ENCODE assay signal across 2 cellular contexts in the genomic region with DNA sequence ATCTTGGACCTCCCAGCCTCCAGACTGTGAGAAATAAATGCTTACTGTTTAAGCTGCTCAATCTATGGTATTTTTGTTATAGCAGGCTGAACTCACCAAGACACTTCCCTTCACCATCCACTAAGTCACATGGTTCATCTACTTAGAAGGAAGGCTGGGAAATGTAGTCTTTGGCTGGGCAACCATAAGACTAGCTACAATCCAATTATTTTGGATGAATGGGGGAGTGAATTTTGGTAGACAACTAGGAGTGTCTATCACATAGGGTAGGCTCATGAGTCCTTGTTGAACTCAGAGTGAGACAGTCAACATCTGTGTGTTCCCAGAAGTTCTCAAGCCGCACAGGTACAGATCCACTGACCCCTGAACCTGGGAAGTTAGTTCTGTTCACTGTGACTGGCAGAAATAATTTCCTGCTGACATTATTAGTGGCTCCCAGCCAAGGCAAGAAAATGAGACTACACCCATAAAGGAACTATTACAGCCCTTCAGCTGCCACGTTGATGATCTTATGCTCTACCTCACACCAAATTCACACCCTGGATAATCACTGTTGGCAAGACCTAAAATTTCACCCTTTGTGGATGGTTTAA.
TF ChIP-seq lines count a peak whose summit lies in the region.

No MANE protein-coding gene starts in this region.

TF ChIP-seq in Ishikawa, 13 proteins besides CTCF, POLR2A, EP300 and RAD21 (continued from another document):
- TF ChIP-seq, protein P1, sequence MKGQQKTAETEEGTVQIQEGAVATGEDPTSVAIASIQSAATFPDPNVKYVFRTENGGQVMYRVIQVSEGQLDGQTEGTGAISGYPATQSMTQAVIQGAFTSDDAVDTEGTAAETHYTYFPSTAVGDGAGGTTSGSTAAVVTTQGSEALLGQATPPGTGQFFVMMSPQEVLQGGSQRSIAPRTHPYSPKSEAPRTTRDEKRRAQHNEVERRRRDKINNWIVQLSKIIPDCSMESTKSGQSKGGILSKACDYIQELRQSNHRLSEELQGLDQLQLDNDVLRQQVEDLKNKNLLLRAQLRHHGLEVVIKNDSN (IDR thresholded peaks at IDR 0.05), result peak; percentile 91

TF ChIP-seq in HepG2, 621 proteins besides CTCF, POLR2A, EP300 and RAD21:
- TF ChIP-seq, protein P2, sequence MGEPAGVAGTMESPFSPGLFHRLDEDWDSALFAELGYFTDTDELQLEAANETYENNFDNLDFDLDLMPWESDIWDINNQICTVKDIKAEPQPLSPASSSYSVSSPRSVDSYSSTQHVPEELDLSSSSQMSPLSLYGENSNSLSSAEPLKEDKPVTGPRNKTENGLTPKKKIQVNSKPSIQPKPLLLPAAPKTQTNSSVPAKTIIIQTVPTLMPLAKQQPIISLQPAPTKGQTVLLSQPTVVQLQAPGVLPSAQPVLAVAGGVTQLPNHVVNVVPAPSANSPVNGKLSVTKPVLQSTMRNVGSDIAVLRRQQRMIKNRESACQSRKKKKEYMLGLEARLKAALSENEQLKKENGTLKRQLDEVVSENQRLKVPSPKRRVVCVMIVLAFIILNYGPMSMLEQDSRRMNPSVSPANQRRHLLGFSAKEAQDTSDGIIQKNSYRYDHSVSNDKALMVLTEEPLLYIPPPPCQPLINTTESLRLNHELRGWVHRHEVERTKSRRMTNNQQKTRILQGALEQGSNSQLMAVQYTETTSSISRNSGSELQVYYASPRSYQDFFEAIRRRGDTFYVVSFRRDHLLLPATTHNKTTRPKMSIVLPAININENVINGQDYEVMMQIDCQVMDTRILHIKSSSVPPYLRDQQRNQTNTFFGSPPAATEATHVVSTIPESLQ (CRISPR knock-in tag; conservative IDR thresholded peaks at IDR 0.05), result no peak
- TF ChIP-seq ZNF781 (CRISPR knock-in tag; IDR thresholded peaks at IDR 0.05; ENCODE audit: borderline replicate concordance, not compliant biosample characterization), result no peak
- TF ChIP-seq KDM5B (CRISPR knock-in tag; IDR thresholded peaks at IDR 0.05; ENCODE audit: borderline replicate concordance), result no peak
- TF ChIP-seq PTBP1 (IDR thresholded peaks at IDR 0.05; ENCODE audit: low read depth, low read length, poor library complexity, severe bottlenecking), result no peak
- TF ChIP-seq, protein P3, sequence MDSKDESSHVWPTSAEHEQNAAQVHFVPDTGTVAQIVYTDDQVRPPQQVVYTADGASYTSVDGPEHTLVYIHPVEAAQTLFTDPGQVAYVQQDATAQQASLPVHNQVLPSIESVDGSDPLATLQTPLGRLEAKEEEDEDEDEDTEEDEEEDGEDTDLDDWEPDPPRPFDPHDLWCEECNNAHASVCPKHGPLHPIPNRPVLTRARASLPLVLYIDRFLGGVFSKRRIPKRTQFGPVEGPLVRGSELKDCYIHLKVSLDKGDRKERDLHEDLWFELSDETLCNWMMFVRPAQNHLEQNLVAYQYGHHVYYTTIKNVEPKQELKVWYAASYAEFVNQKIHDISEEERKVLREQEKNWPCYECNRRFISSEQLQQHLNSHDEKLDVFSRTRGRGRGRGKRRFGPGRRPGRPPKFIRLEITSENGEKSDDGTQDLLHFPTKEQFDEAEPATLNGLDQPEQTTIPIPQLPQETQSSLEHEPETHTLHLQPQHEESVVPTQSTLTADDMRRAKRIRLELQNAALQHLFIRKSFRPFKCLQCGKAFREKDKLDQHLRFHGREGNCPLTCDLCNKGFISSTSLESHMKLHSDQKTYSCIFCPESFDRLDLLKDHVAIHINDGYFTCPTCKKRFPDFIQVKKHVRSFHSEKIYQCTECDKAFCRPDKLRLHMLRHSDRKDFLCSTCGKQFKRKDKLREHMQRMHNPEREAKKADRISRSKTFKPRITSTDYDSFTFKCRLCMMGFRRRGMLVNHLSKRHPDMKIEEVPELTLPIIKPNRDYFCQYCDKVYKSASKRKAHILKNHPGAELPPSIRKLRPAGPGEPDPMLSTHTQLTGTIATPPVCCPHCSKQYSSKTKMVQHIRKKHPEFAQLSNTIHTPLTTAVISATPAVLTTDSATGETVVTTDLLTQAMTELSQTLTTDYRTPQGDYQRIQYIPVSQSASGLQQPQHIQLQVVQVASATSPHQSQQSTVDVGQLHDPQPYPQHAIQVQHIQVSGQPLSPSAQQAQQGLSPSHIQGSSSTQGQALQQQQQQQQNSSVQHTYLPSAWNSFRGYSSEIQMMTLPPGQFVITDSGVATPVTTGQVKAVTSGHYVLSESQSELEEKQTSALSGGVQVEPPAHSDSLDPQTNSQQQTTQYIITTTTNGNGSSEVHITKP (CRISPR knock-in tag; IDR thresholded peaks at IDR 0.05; ENCODE audit: low read depth), result no peak
- no peak for TF ChIP-seq HOXA5 (CRISPR knock-in tag; IDR thresholded peaks at IDR 0.05)
- TF ChIP-seq SALL1 (CRISPR knock-in tag; IDR thresholded peaks at IDR 0.05), result no peak
- no peak for TF ChIP-seq SNAPC5 (CRISPR knock-in tag; IDR thresholded peaks at IDR 0.05; ENCODE audit: borderline replicate concordance)
- TF ChIP-seq ZNF143 (CRISPR knock-in tag; IDR thresholded peaks at IDR 0.05), result peak; percentile 66
- TF ChIP-seq YEATS4 (CRISPR knock-in tag; IDR thresholded peaks at IDR 0.05; ENCODE audit: borderline replicate concordance), result no peak
- no peak for TF ChIP-seq NFAT5 (CRISPR knock-in tag; IDR thresholded peaks at IDR 0.05)
- TF ChIP-seq THAP11 (CRISPR knock-in tag; IDR thresholded peaks at IDR 0.05), result peak; percentile 89
- TF ChIP-seq ZNF12 (CRISPR knock-in tag; IDR thresholded peaks at IDR 0.05), result peak; percentile 91
- TF ChIP-seq MAFG (CRISPR knock-in tag; IDR thresholded peaks at IDR 0.05), result no peak
- TF ChIP-seq ZNF672 (CRISPR knock-in tag; IDR thresholded peaks at IDR 0.05), result no peak
- 0 out of 2 replicates have a peak, but pooled peaks have one; percentile 10 for TF ChIP-seq HCFC1 (IDR thresholded peaks at IDR 0.05; ENCODE audit: low read depth, low read length)
- TF ChIP-seq ZNF746 (CRISPR knock-in tag; IDR thresholded peaks at IDR 0.05), result no peak
